In the genomic region with DNA sequence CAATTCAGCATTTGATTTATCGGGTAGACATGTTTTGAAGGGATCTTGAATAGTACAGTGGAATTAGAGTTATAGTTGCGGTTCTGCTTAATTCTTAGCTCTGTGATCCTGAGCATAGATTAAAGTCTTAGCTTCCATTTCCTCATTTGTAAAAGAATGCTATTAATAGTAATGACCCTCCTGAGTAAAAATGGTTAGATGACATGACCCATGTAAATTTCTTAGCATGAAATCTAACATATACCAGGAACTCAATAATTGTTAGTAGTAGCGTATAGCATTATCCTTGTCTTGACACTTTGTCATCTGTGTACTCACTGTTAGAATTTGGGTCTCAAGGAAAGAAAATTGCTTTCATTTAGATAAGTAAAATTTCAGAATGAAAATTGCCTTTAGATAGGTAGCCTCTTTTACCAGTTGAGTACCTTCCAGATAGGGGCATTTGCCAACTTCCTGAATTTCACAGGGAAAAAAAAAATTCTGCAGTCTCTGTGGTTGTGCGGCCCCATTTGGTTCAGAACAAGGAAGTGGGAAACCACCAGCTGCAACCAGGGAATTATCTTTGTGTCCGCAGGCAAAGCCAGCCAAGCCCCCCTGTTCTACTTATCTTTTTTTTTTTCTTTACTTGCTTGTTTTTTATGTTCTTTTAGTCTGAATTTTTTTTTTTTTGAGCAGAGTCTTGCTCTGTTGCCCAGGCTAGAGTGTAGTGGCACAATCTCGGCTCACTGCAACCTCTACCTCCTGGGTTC, we compare ENCODE assay signal across 15 cellular contexts.
DNase-seq lines count a peak whose midpoint lies in the region; ATAC-seq and TF ChIP-seq lines count a peak whose summit lies in the region.
"Had no signal": no experiment of that assay in that cellular context is flagged by ENCODE, and none has a peak within 500 bp of the region (broad histone marks: within the 10 kb centered on the region; RNA-seq: fewer than 3 reads in every experiment).

No MANE protein-coding gene starts in this region.

- POLR2A ChIA-PET in activated B cell treated with CpG ODN at 0.5 μM for 24 hours (lab: Charles Lee), result no interaction called here

- H3K9ac ChIP-seq in DND-41 (ENCODE audit: low read depth, low read length), result no peak overlapping the region

- no peaks in the 10 kb centered on the region for H3K36me3 ChIP-seq in DND-41 (ENCODE audit: insufficient read depth, low read length)
- no peaks in the 10 kb centered on the region for H3K36me3 ChIP-seq in lower lobe of right lung
- H3K36me3 ChIP-seq: ascending aorta, gastroesophageal sphincter had no signal

- H4K20me1 ChIP-seq in DND-41 (ENCODE audit: insufficient read depth, low read length), result no peaks in the 10 kb centered on the region

- H3K4me3 ChIP-seq in DND-41 (ENCODE audit: low read depth in 1 of 2, low read length in 2 of 2), result no peak overlapping the region
- no peak overlapping the region for H3K4me3 ChIP-seq in foreskin fibroblast (ENCODE audit: low read depth in 1 of 2, low read length in 2 of 2)
- H3K4me3 ChIP-seq in lower lobe of right lung, result no peak overlapping the region
- H3K4me3 ChIP-seq: ascending aorta, gastroesophageal sphincter had no signal

- ATAC-seq in DND-41 (ENCODE audit: insufficient read depth, low read depth) (peak; percentile 62), activated B cell treated with CpG ODN at 0.5 μM for 24 hours (ENCODE audit: low read depth) (peak; percentile 61), lower lobe of right lung (no peak), HG03460 (IDR thresholded peaks at IDR 0.05; ENCODE audit: unreplicated experiment) (no peak)
- ATAC-seq: gastroesophageal sphincter, SK-N-SH treated with all-trans-retinoic acid at 6 μM for 48 hours had no signal

- peak; percentile 30 for DNase-seq in DND-41
- peak; percentile 91 for DNase-seq in MV-4-11 (lab: John Stamatoyannopoulos, UW)
- DNase-seq in activated B cell treated with CpG ODN at 0.5 μM for 24 hours, result no peak
- DNase-seq in myocyte (ENCODE audit: low read depth), result peak; percentile 6
- no peak for DNase-seq in foreskin fibroblast
- no peak for DNase-seq in activated CD4-positive, alpha-beta T cell treated with anti-CD3 and anti-CD28 coated beads for 1 hour
- no peak for DNase-seq in lower lobe of right lung
- DNase-seq: activated CD4-positive, alpha-beta T cell treated with anti-CD3 and anti-CD28 coated beads, Interleukin-2, amount 10 ng/mL, durations not matched to agents 7 days and 5 days; CD4-positive, alpha-beta T cell; effector memory CD4-positive, alpha-beta T cell; nephron progenitor cell had no signal

- CTCF ChIA-PET in activated B cell treated with CpG ODN at 0.5 μM for 24 hours (lab: Charles Lee), result interaction anchor here (0.7 kb wide), 1 partner anchor 19 kb away, joined by 3 read pairs; no protein-coding TSS in a partner anchor

- no peaks in the 10 kb centered on the region for H3K27me3 ChIP-seq in DND-41 (ENCODE audit: insufficient read depth, low read length, poor library complexity)
- no peaks in the 10 kb centered on the region for H3K27me3 ChIP-seq in lower lobe of right lung (ENCODE audit: low read depth)
- H3K27me3 ChIP-seq: ascending aorta, gastroesophageal sphincter had no signal

- no peaks in the 10 kb centered on the region for H3K27me3 Mint-ChIP-seq in activated B cell treated with CpG ODN at 0.5 μM for 24 hours
- H3K27me3 Mint-ChIP-seq: activated CD4-positive, alpha-beta T cell treated with anti-CD3 and anti-CD28 coated beads, Interleukin-2, amount 10 ng/mL, durations not matched to agents 7 days and 5 days; CD4-positive, alpha-beta T cell had no signal

- peaks cover 30% of the 10 kb centered on the region for H3K4me1 Mint-ChIP-seq in activated B cell treated with CpG ODN at 0.5 μM for 24 hours
- H3K4me1 Mint-ChIP-seq: nephron progenitor cell had no signal

- H3K27ac Mint-ChIP-seq in activated B cell treated with CpG ODN at 0.5 μM for 24 hours, result peak overlapping the region; percentile 30
- H3K27ac Mint-ChIP-seq: activated CD4-positive, alpha-beta T cell treated with anti-CD3 and anti-CD28 coated beads, Interleukin-2, amount 10 ng/mL, durations not matched to agents 7 days and 5 days; CD4-positive, alpha-beta T cell; nephron progenitor cell had no signal

- H3K4me1 ChIP-seq in DND-41 (ENCODE audit: insufficient read depth, low read length) (peaks cover 10% of the 10 kb centered on the region; the same call in 1 of the 2 replicates), lower lobe of right lung (peaks cover 21% of the 10 kb centered on the region)
- H3K4me1 ChIP-seq: ascending aorta, gastroesophageal sphincter had no signal

- H3K4me2 ChIP-seq in DND-41 (ENCODE audit: insufficient read depth, low read length), result no peak overlapping the region

- H3K9me3 ChIP-seq in DND-41 (ENCODE audit: insufficient read depth, low read length, severe bottlenecking) (no peaks in the 10 kb centered on the region), lower lobe of right lung (no peaks in the 10 kb centered on the region)
- H3K9me3 ChIP-seq: gastroesophageal sphincter had no signal

- no peak for TF ChIP-seq CTCF in DND-41 (IDR thresholded peaks at IDR 0.05; ENCODE audit: borderline replicate concordance, extremely low read depth, low read length, poor library complexity, severe bottlenecking)
- no peak for TF ChIP-seq CTCF in activated B cell treated with CpG ODN at 0.5 μM for 24 hours (IDR thresholded peaks at IDR 0.05)
- TF ChIP-seq CTCF in foreskin fibroblast (IDR thresholded peaks at IDR 0.05; ENCODE audit: low read depth, low read length), result no peak
- TF ChIP-seq CTCF in lower lobe of right lung (IDR thresholded peaks at IDR 0.05), result no peak

- H3K4me3 Mint-ChIP-seq in activated B cell treated with CpG ODN at 0.5 μM for 24 hours, result no peak overlapping the region
- H3K4me3 Mint-ChIP-seq: activated CD4-positive, alpha-beta T cell treated with anti-CD3 and anti-CD28 coated beads, Interleukin-2, amount 10 ng/mL, durations not matched to agents 7 days and 5 days; CD4-positive, alpha-beta T cell; nephron progenitor cell had no signal

- H2AFZ ChIP-seq in DND-41 (ENCODE audit: low read depth, low read length), result no peak overlapping the region

- peaks cover 2% of the 10 kb centered on the region for H3K36me3 Mint-ChIP-seq in activated B cell treated with CpG ODN at 0.5 μM for 24 hours (ENCODE audit: low read depth)

- H3K79me2 ChIP-seq in DND-41 (ENCODE audit: insufficient read depth, low read length), result no peaks in the 10 kb centered on the region

- intact Hi-C loops in activated B cell treated with CpG ODN at 0.5 μM for 24 hours (cut with micrococcal nuclease) (no loop called here), lower lobe of right lung (cut with DNase I) (no loop called here)

- no peak overlapping the region for H3K27ac ChIP-seq in DND-41 (ENCODE audit: low read length)
- no peak overlapping the region for H3K27ac ChIP-seq in lower lobe of right lung
- H3K27ac ChIP-seq: ascending aorta, gastroesophageal sphincter had no signal

- H3K9me3 Mint-ChIP-seq in activated B cell treated with CpG ODN at 0.5 μM for 24 hours, result no peaks in the 10 kb centered on the region
- H3K9me3 Mint-ChIP-seq: activated CD4-positive, alpha-beta T cell treated with anti-CD3 and anti-CD28 coated beads, Interleukin-2, amount 10 ng/mL, durations not matched to agents 7 days and 5 days; CD4-positive, alpha-beta T cell had no signal

Comparison
In these comparisons a context has a peak if more than half of its experiments do, and no peak if none do; other contexts are left out.
1. ATAC-seq: peak in DND-41 (single experiment) and activated B cell treated with CpG ODN at 0.5 μM for 24 hours (single experiment); none in lower lobe of right lung (0 of 2) and HG03460 (single experiment).
2. DNase-seq: peak in DND-41 (single experiment), MV-4-11 (single experiment) and myocyte (single experiment); none in activated B cell treated with CpG ODN at 0.5 μM for 24 hours (single experiment), foreskin fibroblast (0 of 2), activated CD4-positive, alpha-beta T cell treated with anti-CD3 and anti-CD28 coated beads for 1 hour (single experiment) and lower lobe of right lung (single experiment).